22 cellular contexts compared by ENCODE assay signal in genomic region chr3:55173504-55173903, GRCh38.
"Had no signal": no experiment of that assay in that cellular context is flagged by ENCODE, and none has a peak within 500 bp of the region (broad histone marks: within the 10 kb centered on the region; RNA-seq: fewer than 3 reads in every experiment).

No MANE protein-coding gene starts in this region.

- H3K27me3 Mint-ChIP-seq: effector memory CD8-positive, alpha-beta T cell; stimulated activated naive CD8-positive, alpha-beta T cell treated with anti-CD3 and anti-CD28 coated beads, Interleukin-15, amount 100 ng/mL, for 72 hours had no signal

- DNase-seq: cortex of kidney; effector memory CD8-positive, alpha-beta T cell; erythroblast; esophagus squamous epithelium; left ventricle myocardium superior; lower lobe of right lung; natural killer cell; occipital lobe; pancreas; right lobe of liver; stimulated activated CD4-positive, alpha-beta T cell treated with anti-CD3 and anti-CD28 coated beads, Interleukin-12 subunit alpha, Interleukin-12 subunit beta, amount 100 ng/mL, for 4 hours; stimulated activated CD4-positive, alpha-beta T cell treated with anti-CD3 and anti-CD28 coated beads, Interleukin-1b, Interleukin-23, amount 100 ng/mL, for 48 hours; stimulated activated CD4-positive, alpha-beta T cell treated with anti-CD3 and anti-CD28 coated beads, Interleukin-4, amount 100 ng/mL, for 1 hour; stimulated activated CD8-positive, alpha-beta memory T cell treated with anti-CD3 and anti-CD28 coated beads, Interleukin-4, amount 100 ng/mL, for 48 hours; stimulated activated naive CD4-positive, alpha-beta T cell; stimulated activated naive CD8-positive, alpha-beta T cell treated with anti-CD3 and anti-CD28 coated beads, Interleukin-15, amount 100 ng/mL, for 72 hours; transverse colon; upper lobe of right lung; uterus had no signal

- H3K4me3 ChIP-seq: esophagus squamous epithelium, lower lobe of right lung, pancreas, right lobe of liver, smooth muscle cell, suprapubic skin, transverse colon, upper lobe of right lung, uterus had no signal

- H3K4me2 ChIP-seq: smooth muscle cell had no signal

- H3K9me3 ChIP-seq: esophagus squamous epithelium, lower lobe of right lung, pancreas, right lobe of liver, transverse colon, upper lobe of right lung, uterus had no signal

- H3K4me3 Mint-ChIP-seq: effector memory CD8-positive, alpha-beta T cell; natural killer cell; stimulated activated naive CD8-positive, alpha-beta T cell treated with anti-CD3 and anti-CD28 coated beads, Interleukin-15, amount 100 ng/mL, for 72 hours had no signal

- H3K4me1 ChIP-seq: lower lobe of right lung, pancreas, right lobe of liver, suprapubic skin, upper lobe of right lung, uterus had no signal

- H3K9me3 Mint-ChIP-seq: stimulated activated naive CD8-positive, alpha-beta T cell treated with anti-CD3 and anti-CD28 coated beads, Interleukin-15, amount 100 ng/mL, for 72 hours had no signal

- H3K36me3 Mint-ChIP-seq: natural killer cell had no signal

- H3K27ac ChIP-seq: esophagus squamous epithelium, lower lobe of right lung, pancreas, right lobe of liver, suprapubic skin, transverse colon, upper lobe of right lung, uterus had no signal

- H3K27ac Mint-ChIP-seq: effector memory CD8-positive, alpha-beta T cell; natural killer cell; progenitor cell of endocrine pancreas; stimulated activated naive CD8-positive, alpha-beta T cell treated with anti-CD3 and anti-CD28 coated beads, Interleukin-15, amount 100 ng/mL, for 72 hours had no signal

- H3K4me1 Mint-ChIP-seq: natural killer cell; stimulated activated naive CD8-positive, alpha-beta T cell treated with anti-CD3 and anti-CD28 coated beads, Interleukin-15, amount 100 ng/mL, for 72 hours had no signal

- ATAC-seq: effector memory CD8-positive, alpha-beta T cell; left ventricle myocardium superior; lower lobe of right lung; natural killer cell; pancreas; right lobe of liver; stimulated activated naive CD8-positive, alpha-beta T cell treated with anti-CD3 and anti-CD28 coated beads, Interleukin-15, amount 100 ng/mL, for 72 hours; upper lobe of right lung had no signal

- H3K36me3 ChIP-seq: esophagus squamous epithelium, lower lobe of right lung, pancreas, right lobe of liver, suprapubic skin, transverse colon, upper lobe of right lung, uterus had no signal

- H3K27me3 ChIP-seq: esophagus squamous epithelium, pancreas, transverse colon, upper lobe of right lung, uterus had no signal
